8 cellular contexts compared by ENCODE assay signal in genomic region chr20:63850689-63851547, GRCh38. TPM values are rescaled to one million over a fixed set of nuclear protein-coding genes. Genes with fewer than 3 reads are reported as not detected.
DNase-seq lines count a peak whose midpoint lies in the region; ATAC-seq and FAIRE-seq lines count a peak whose summit lies in the region.
"Had no signal": no experiment of that assay in that cellular context is flagged by ENCODE, and none has a peak within 500 bp of the region (broad histone marks: within the 10 kb centered on the region; RNA-seq: fewer than 3 reads in every experiment).

No MANE protein-coding gene starts in this region.

- no peak overlapping the region for H2BK5ac ChIP-seq in mesendoderm (ENCODE audit: low read length)

- H3K79me2 ChIP-seq in mesendoderm (ENCODE audit: control insufficient read depth, insufficient read depth, low read length): no peaks in the 10 kb centered on the region

- H3K4me3 ChIP-seq in mesendoderm (ENCODE audit: low read length): no peak overlapping the region
- H3K4me3 ChIP-seq: tibial artery had no signal

- H3K27me3 ChIP-seq in mesendoderm (ENCODE audit: insufficient read depth, low read length, poor library complexity): no peaks in the 10 kb centered on the region

- no peak overlapping the region for H4K5ac ChIP-seq in mesendoderm (ENCODE audit: low read length)

- H3K27ac ChIP-seq in mesendoderm (ENCODE audit: low read depth, low read length): no peak overlapping the region
- H3K27ac ChIP-seq: tibial artery had no signal

- no peak overlapping the region for H3K9ac ChIP-seq in mesendoderm (ENCODE audit: low read length)

- no peak for FAIRE-seq in HTR-8/SVneo (lab: Jason Lieb, UNC)

- H3K18ac ChIP-seq in mesendoderm (ENCODE audit: low read length): no peak overlapping the region

- WGBS in mesendoderm (ENCODE audit: extremely low coverage, insufficient coverage, low lambda C conversion rate): no CpG with 5 or more reads among the region's 27 CpGs

- no peaks in the 10 kb centered on the region for H3K79me1 ChIP-seq in mesendoderm (ENCODE audit: low read length)

- no peak overlapping the region for H3K4ac ChIP-seq in mesendoderm (ENCODE audit: low read depth, low read length)

- no peak overlapping the region for H2BK15ac ChIP-seq in mesendoderm (replicated peaks; ENCODE audit: low read depth)

- no peak overlapping the region for H2BK120ac ChIP-seq in mesendoderm (ENCODE audit: low read depth, low read length)

- no peak overlapping the region for H2AK5ac ChIP-seq in mesendoderm (ENCODE audit: low read length)

- no peaks in the 10 kb centered on the region for H3K36me3 ChIP-seq in mesendoderm (ENCODE audit: control insufficient read depth, insufficient read depth, low read length)
- H3K36me3 ChIP-seq: tibial artery had no signal

- no peak overlapping the region for H4K8ac ChIP-seq in mesendoderm (ENCODE audit: low read depth, low read length)

- no peak overlapping the region for H3K23ac ChIP-seq in mesendoderm (ENCODE audit: low read length)

- no peak overlapping the region for H3K4me2 ChIP-seq in mesendoderm (ENCODE audit: low read length)

- peak; percentile 78 for ATAC-seq in GM18873 (IDR thresholded peaks at IDR 0.05; ENCODE audit: low FRiP score, unreplicated experiment)
- ATAC-seq in GM21786 (IDR thresholded peaks at IDR 0.05; ENCODE audit: unreplicated experiment): peak; percentile 76

- H3K56ac ChIP-seq in mesendoderm (ENCODE audit: low read length): no peak overlapping the region

- DNase-seq in MV-4-11 (lab: John Stamatoyannopoulos, UW) (peak; percentile 59), NCI-H1417 treated with DMSO at 0.1 percent for 48 hours (lab: John Stamatoyannopoulos, UW) (no peak), HTR-8/SVneo (ENCODE audit: insufficient read length, low spot score) (no peak), mesendoderm (no peak)
- DNase-seq in stimulated activated CD4-positive, alpha-beta T cell treated with anti-CD3 and anti-CD28 coated beads, Interleukin-12 subunit alpha, Interleukin-12 subunit beta, amount 100 ng/mL, for 48 hours (ENCODE audit: low read depth in 2 of 3, low spot score in 1 of 3): peak; percentile 48 to 65 (median 59)
- DNase-seq: tibial artery had no signal

- peaks cover 13% of the 10 kb centered on the region for H3K4me1 ChIP-seq in mesendoderm (ENCODE audit: control insufficient read depth, low read depth, low read length)

RNA-seq across cellular contexts. Expression of gene ABHD16B, which starts 10.4 kb away (rescaled TPM):
- not detected for polyA plus RNA-seq in mesendoderm (2013, experiment 1 of 2)
- not detected for polyA plus RNA-seq in mesendoderm (2013, experiment 2 of 2)

RNA-seq across cellular contexts. Expression of gene TPD52L2, which starts 14.2 kb away (rescaled TPM):
- polyA plus RNA-seq in mesendoderm (2013, experiment 1 of 2): 68.0 TPM
- polyA plus RNA-seq in mesendoderm (2013, experiment 2 of 2): 67.4 TPM

RNA-seq across cellular contexts. Expression of gene ZBTB46, which starts 19.9 kb away (rescaled TPM):
- polyA plus RNA-seq in mesendoderm (2013, experiment 1 of 2): 4.2 TPM
- polyA plus RNA-seq in mesendoderm (2013, experiment 2 of 2): 4.3 TPM

RNA-seq across cellular contexts. Expression of gene DNAJC5, which starts 44.0 kb away (rescaled TPM):
- 17.5 TPM for polyA plus RNA-seq in mesendoderm (2013, experiment 1 of 2)
- 17.4 TPM for polyA plus RNA-seq in mesendoderm (2013, experiment 2 of 2)

Comparison
In these comparisons a context has a peak if more than half of its experiments do, and no peak if none do; other contexts are left out.
1. DNase-seq: peak in MV-4-11 (single experiment) and stimulated activated CD4-positive, alpha-beta T cell treated with anti-CD3 and anti-CD28 coated beads, Interleukin-12 subunit alpha, Interleukin-12 subunit beta, amount 100 ng/mL, for 48 hours (3 of 3); none in NCI-H1417 treated with DMSO at 0.1 percent for 48 hours (single experiment), HTR-8/SVneo (single experiment) and mesendoderm (single experiment).